Comparison of ENCODE assay signal across 14 cellular contexts in genomic region chr11:102905848-102906247, GRCh38. TPM values are rescaled to one million over a fixed set of nuclear protein-coding genes. Genes with fewer than 3 reads are reported as not detected.
DNase-seq lines count a peak whose midpoint lies in the region; ATAC-seq and TF ChIP-seq lines count a peak whose summit lies in the region.
"Not testable (repeated sequence)": the region's sequence is repeated elsewhere in the genome, so short reads cannot be mapped to it uniquely, and the experiment has no call there.
"Had no signal": no experiment of that assay in that cellular context is flagged by ENCODE, and none has a peak within 500 bp of the region (broad histone marks: within the 10 kb centered on the region; RNA-seq: fewer than 3 reads in every experiment).

No MANE protein-coding gene starts in this region.

- POLR2A ChIA-PET in RWPE1 (lab: Yijun Ruan, JAX; ENCODE audit: low non-redundant PET) = not testable (repeated sequence)

- dilution Hi-C loops in mammary epithelial cell (cut with HindIII; ENCODE audit: low sequenced_read_pairs) = not testable (repeated sequence)

- TF ChIP-seq CTCF in RWPE1 (conservative IDR thresholded peaks at IDR 0.05; ENCODE audit: low read depth); mammary epithelial cell (conservative IDR thresholded peaks at IDR 0.05 in 1 of 2, IDR thresholded peaks at IDR 0.05 in 1 of 2; ENCODE audit: extremely low read depth in 1 of 2, insufficient read depth in 1 of 2, low read depth in 1 of 2, low read length in 2 of 2); fibroblast of mammary gland (conservative IDR thresholded peaks at IDR 0.05; ENCODE audit: control insufficient read depth, insufficient read depth, low read depth, low read length); foreskin keratinocyte (conservative IDR thresholded peaks at IDR 0.05); stomach (IDR thresholded peaks at IDR 0.05): not testable (repeated sequence)

- H3K79me2 ChIP-seq in mammary epithelial cell (ENCODE audit: insufficient read depth, low read length) = not testable (repeated sequence)

- not testable (repeated sequence) for H3K9ac ChIP-seq in mammary epithelial cell (ENCODE audit: insufficient read depth, low read length)

- H3K4me2 ChIP-seq in mammary epithelial cell (ENCODE audit: insufficient read depth, low read depth, low read length) = not testable (repeated sequence)

- not testable (repeated sequence) for H3K9me3 ChIP-seq in mammary epithelial cell (replicated peaks; ENCODE audit: insufficient read depth, low read length); stomach

- CTCF ChIA-PET in RWPE1 (lab: Yijun Ruan, JAX) = interaction anchor here (0.6 kb wide), 1 partner anchor 186 kb away, joined by 3 read pairs; the partner anchor contains the start of gene DCUN1D5
- CTCF ChIA-PET in mammary epithelial cell (lab: Charles Lee; ENCODE audit: low non-redundant PET) = not testable (repeated sequence)

- not testable (repeated sequence) for H4K20me1 ChIP-seq in mammary epithelial cell (ENCODE audit: insufficient read depth, low read length)

- H3K4me1 ChIP-seq in mammary epithelial cell (ENCODE audit: insufficient read depth, low read length); foreskin keratinocyte; stomach: not testable (repeated sequence)

- BruUV-seq in mammary epithelial cell (replicated peaks; lab: Mats Ljungman, UMichigan) = not testable (repeated sequence)

- intact Hi-C loops in mammary epithelial cell (cut with micrococcal nuclease); stomach (cut with DNase I; ENCODE audit: low total_unique reads): not testable (repeated sequence)

- not testable (repeated sequence) for TF ChIP-seq POLR2A in stomach (IDR thresholded peaks at IDR 0.05)

- peak overlapping the region; percentile 44 for H2AFZ ChIP-seq in mammary epithelial cell (ENCODE audit: low read depth, low read length)

- in situ Hi-C loops in mammary epithelial cell (cut with MboI; ENCODE audit: low sequenced_read_pairs in 2 of 2) = not testable (repeated sequence)

- ATAC-seq in foreskin keratinocyte = not testable (repeated sequence)

- H3K27ac ChIP-seq in RWPE1 = peak overlapping the region; percentile 20; the same call in 1 of the 2 replicates
- not testable (repeated sequence) for H3K27ac ChIP-seq in mammary epithelial cell (ENCODE audit: insufficient read depth, low read depth, low read length); stomach
- peak overlapping the region; percentile 48 for H3K27ac ChIP-seq in foreskin keratinocyte

- not testable (repeated sequence) for TF ChIP-seq EP300 in stomach (IDR thresholded peaks at IDR 0.05)

- H3K4me3 ChIP-seq in mammary epithelial cell (replicated peaks in 1 of 3; ENCODE audit: insufficient read depth in 1 of 3, low read depth in 2 of 3, low read length in 3 of 3); fibroblast of mammary gland (ENCODE audit: control insufficient read depth, low read depth, low read length); stomach: not testable (repeated sequence)

- 63% methylated on average over 5 of the region's 5 CpGs for WGBS in mammary epithelial cell (ENCODE audit: low coverage, missing lambda C conversion rate)
- 57 to 67% (median 65%) methylated on average over 5 of the region's 5 CpGs for WGBS in stomach, 5 donors

- peak; percentile 10 for DNase-seq in Daoy (ENCODE audit: low read depth)
- DNase-seq in M059J (ENCODE audit: low read depth) = peak; percentile 20
- DNase-seq in RWPE1 (ENCODE audit: low spot score); foreskin keratinocyte: not testable (repeated sequence)
- peak; percentile 38 for DNase-seq in mammary epithelial cell
- DNase-seq in fibroblast of mammary gland (ENCODE audit: low read depth) = peak; percentile 10
- DNase-seq in stomach = peak; percentile 28

- not testable (repeated sequence) for H3K36me3 ChIP-seq in mammary epithelial cell (ENCODE audit: insufficient read depth, low read length); stomach

- H3K27me3 ChIP-seq in mammary epithelial cell (ENCODE audit: insufficient read depth, low read length); foreskin keratinocyte; stomach: not testable (repeated sequence)

RNA-seq across cellular contexts. Expression of gene MMP12, which starts 31.1 kb away (rescaled TPM):
- total RNA-seq in Daoy (2014; rRNA removed; shearing (Covaris generic)) = 0.24 and 1.3 TPM in 2 replicates
- 4.0 and 4.6 TPM in 2 replicates for total RNA-seq in M059J (2014; rRNA removed; shearing (Covaris generic))
- total RNA-seq in mammary epithelial cell (not detected), foreskin keratinocyte (not detected in 2 replicates), stomach (not detected)
- polyA plus RNA-seq in mammary epithelial cell (0.03 TPM), foreskin keratinocyte (not detected in 2 replicates), stomach (1 to 10 TPM in 2 of 3 donors, under 1 TPM in 1; 0.46 to 2.4 (median 1.4) TPM)
- not detected for polyA minus RNA-seq in mammary epithelial cell
- total RNA-seq: Caco-2; CD4-positive, alpha-beta T cell; H1; H9; IMR-90 had no signal
- polyA plus RNA-seq: A549, H1, IMR-90 had no signal

RNA-seq across cellular contexts. Expression of gene MMP13, which starts 49.7 kb away (rescaled TPM):
- total RNA-seq in Daoy (2014; rRNA removed; shearing (Covaris generic)) = 0.17 TPM in 1 of 2 replicates, not detected in the other
- total RNA-seq in M059J (2014; rRNA removed; shearing (Covaris generic)) = 96.9 and 103 TPM in 2 replicates
- total RNA-seq in mammary epithelial cell (under 1 TPM in 1 of 2 donors, not detected in 1; 0.35 TPM), foreskin keratinocyte (not detected in 2 replicates), stomach (not detected)
- polyA plus RNA-seq in mammary epithelial cell (0.06 TPM), foreskin keratinocyte (not detected in 2 replicates), stomach (under 1 TPM in 1 of 3 donors, not detected in 2; 0.25 TPM)
- not detected for polyA minus RNA-seq in mammary epithelial cell
- total RNA-seq: Caco-2; CD4-positive, alpha-beta T cell; H1; H9; IMR-90 had no signal
- polyA plus RNA-seq: A549, BJ, H1, IMR-90 had no signal

Comparison
In these comparisons a context has a peak if more than half of its experiments do, and no peak if none do; other contexts are left out.
1. RNA of gene MMP13, which starts 49.7 kb away (total RNA-seq): 96.9 to 103 TPM in M059J; 0.35 TPM in mammary epithelial cell, 0.17 TPM in Daoy, not detected in foreskin keratinocyte and not detected in stomach; every median in the first group is over 10 times any median in the second.